In genomic region chr3:52357151-52358080, GRCh38 we compare ENCODE assay signal across 2 cellular contexts.
A peak's percentile ranks its signal among the peaks of the same experiment; 100 is the strongest.
TF ChIP-seq lines count a peak whose summit lies in the region.

No MANE protein-coding gene starts in this region.

TF ChIP-seq in HEK293, 187 proteins besides CTCF, POLR2A, EP300 and RAD21:
- TF ChIP-seq ZNF239 (tag by site-specific recombination; IDR thresholded peaks at IDR 0.05) (peak; percentile 85; the same call in 1 of the 2 replicates), ZXDB (tag by site-specific recombination; IDR thresholded peaks at IDR 0.05) (no peak)

TF ChIP-seq in H1, 55 proteins besides CTCF, POLR2A, EP300 and RAD21:
- TF ChIP-seq BCL11A (IDR thresholded peaks at IDR 0.05; ENCODE audit: low read depth in 2 of 2, low read length in 2 of 2): no peak
- no peak for TF ChIP-seq NRF1 (IDR thresholded peaks at IDR 0.05; ENCODE audit: low read depth, low read length)
- TF ChIP-seq KDM1A (IDR thresholded peaks at IDR 0.05; ENCODE audit: borderline replicate concordance, low read length): no peak
- no peak for TF ChIP-seq POU5F1 (IDR thresholded peaks at IDR 0.05; ENCODE audit: low read depth, low read length)
- no peak for TF ChIP-seq CREB1 (IDR thresholded peaks at IDR 0.05)
- no peak for TF ChIP-seq MAX (IDR thresholded peaks at IDR 0.05)
- TF ChIP-seq SIRT6 (IDR thresholded peaks at IDR 0.05; ENCODE audit: low read length): no peak
- TF ChIP-seq POLR2AphosphoS5 (IDR thresholded peaks at IDR 0.05; ENCODE audit: low read depth, low read length): no peak
